In genomic region chr10:82072124-82072523, GRCh38 we compare ENCODE assay signal across 8 cellular contexts.
"Had no signal": no experiment of that assay in that cellular context is flagged by ENCODE, and none has a peak within 500 bp of the region (broad histone marks: within the 10 kb centered on the region; RNA-seq: fewer than 3 reads in every experiment).

No MANE protein-coding gene starts in this region.

- DNase-seq: GM23248, GOT3, H7, HFFc6, KG1 had no signal

- H3K36me3 ChIP-seq: HAP-1 had no signal

- ATAC-seq: HCT116 had no signal

- H2AFZ ChIP-seq: GM23248 had no signal

- H3K9me3 ChIP-seq: HAP-1 had no signal

- H3K4me1 ChIP-seq: HAP-1 had no signal

- H3K4me3 ChIP-seq: GM23248, HAP-1 had no signal

- H3K27ac ChIP-seq: GM23248, HL-60 had no signal

- H3K9ac ChIP-seq: GM23248 had no signal
